Comparison of ENCODE assay signal across 18 cellular contexts in the genomic region with DNA sequence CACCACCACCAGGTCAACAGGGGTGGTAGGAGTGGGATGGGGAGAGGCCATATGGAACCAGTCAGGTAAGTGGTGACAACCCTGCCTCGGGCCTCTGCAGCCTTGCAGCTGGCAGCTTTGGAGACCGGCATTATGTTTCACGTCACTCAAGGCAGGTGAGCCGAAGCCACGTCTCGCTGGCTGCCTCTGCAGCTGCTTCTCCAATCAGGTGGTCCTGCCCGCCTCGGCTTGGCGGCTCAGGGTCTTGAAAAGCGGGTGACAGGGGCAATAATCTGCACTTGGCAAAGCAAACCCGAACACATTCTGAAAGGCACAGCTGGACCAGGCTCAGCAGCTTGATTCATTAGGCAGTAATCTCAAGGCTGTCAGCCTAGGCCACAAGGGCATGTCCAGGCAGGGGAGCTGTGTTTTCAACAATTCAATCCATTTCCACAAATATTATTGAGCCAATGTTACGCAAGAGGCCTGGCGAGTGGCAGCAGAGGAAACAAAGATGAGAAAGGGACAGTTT.
DNase-seq lines count a peak whose midpoint lies in the region; ATAC-seq and TF ChIP-seq lines count a peak whose summit lies in the region.
"Had no signal": no experiment of that assay in that cellular context is flagged by ENCODE, and none has a peak within 500 bp of the region (broad histone marks: within the 10 kb centered on the region; RNA-seq: fewer than 3 reads in every experiment).

No MANE protein-coding gene starts in this region.

- H3K27me3 Mint-ChIP-seq in glutamatergic neuron (ENCODE audit: unreplicated experiment), result peaks cover 6% of the 10 kb centered on the region

- H3K27ac ChIP-seq in SJCRH30, result peak overlapping the region; percentile 99
- peak overlapping the region; percentile 14 for H3K27ac ChIP-seq in smooth muscle cell (ENCODE audit: low read depth)
- H3K27ac ChIP-seq: coronary artery, GM23248 had no signal

- H3K27me3 ChIP-seq in SJCRH30, result no peaks in the 10 kb centered on the region
- no peaks in the 10 kb centered on the region for H3K27me3 ChIP-seq in smooth muscle cell (ENCODE audit: low read depth)

- no peak overlapping the region for H3K4me2 ChIP-seq in smooth muscle cell

- no peak overlapping the region for H2AFZ ChIP-seq in smooth muscle cell (ENCODE audit: low read depth)
- H2AFZ ChIP-seq: GM23248 had no signal

- peaks cover 79% of the 10 kb centered on the region for H3K4me1 ChIP-seq in SJCRH30
- peaks cover under 1% of the 10 kb centered on the region for H3K4me1 ChIP-seq in smooth muscle cell (ENCODE audit: low read depth)
- H3K4me1 ChIP-seq: Caco-2 had no signal

- DNase-seq in Right ventricle myocardium inferior (ENCODE audit: missing footprints) (peak; percentile 79), cardiac septum (ENCODE audit: low spot score) (no peak), SJCRH30 (peak; percentile 90 to 95), glutamatergic neuron (no peak), smooth muscle cell (lab: John Stamatoyannopoulos, UW; ENCODE audit: unreplicated experiment) (no peak), T1000 (lab: John Stamatoyannopoulos, UW) (no peak)
- DNase-seq: activated CD4-positive, alpha-beta T cell treated with anti-CD3 and anti-CD28 coated beads, Interleukin-2, amount 10 ng/mL, durations not matched to agents 7 days and 5 days; amniotic stem cell; Caco-2; GM23248; mesenchymal stem cell; RPMI8226; stimulated activated CD4-positive, alpha-beta T cell treated with anti-CD3 and anti-CD28 coated beads, Interleukin-12 subunit alpha, Interleukin-12 subunit beta, amount 100 ng/mL, for 4 hours had no signal

- peak overlapping the region; percentile 33 for H3K27ac Mint-ChIP-seq in glutamatergic neuron (ENCODE audit: unreplicated experiment)
- H3K27ac Mint-ChIP-seq: activated CD4-positive, alpha-beta T cell treated with anti-CD3 and anti-CD28 coated beads, Interleukin-2, amount 10 ng/mL, durations not matched to agents 7 days and 5 days; activated T-helper 1 cell treated with anti-CD3 and anti-CD28 coated beads, Interleukin-12 subunit alpha, Interleukin-12 subunit beta, Interleukin-2, Interleukin-4 antibody, amounts not matched to agents 30 ng/mL and 10 ng/mL and 1 ng/mL, durations not matched to agents 14 hours and 24 hours and 36 hours; T-helper 2 cell treated with Interferon-gamma antibody and Interleukin-4, amounts not matched to agents 5 μg/mL and 100 μg/mL, for 36 hours had no signal

- intact Hi-C loops in Right ventricle myocardium inferior (cut with DNase I), result no loop called here
- intact Hi-C loops in cardiac septum (cut with DNase I), result no loop called here

- no peaks in the 10 kb centered on the region for H4K20me1 ChIP-seq in smooth muscle cell (ENCODE audit: low read depth)

- no peak overlapping the region for H3K9ac ChIP-seq in smooth muscle cell (ENCODE audit: low read depth)
- H3K9ac ChIP-seq: GM23248 had no signal

- H3K9me3 Mint-ChIP-seq in glutamatergic neuron (ENCODE audit: unreplicated experiment), result peaks cover 2% of the 10 kb centered on the region
- H3K9me3 Mint-ChIP-seq: activated CD4-positive, alpha-beta T cell treated with anti-CD3 and anti-CD28 coated beads, Interleukin-2, amount 10 ng/mL, durations not matched to agents 7 days and 5 days; activated T-helper 1 cell treated with anti-CD3 and anti-CD28 coated beads, Interleukin-12 subunit alpha, Interleukin-12 subunit beta, Interleukin-2, Interleukin-4 antibody, amounts not matched to agents 30 ng/mL and 10 ng/mL and 1 ng/mL, durations not matched to agents 14 hours and 24 hours and 36 hours; T-helper 2 cell treated with Interferon-gamma antibody and Interleukin-4, amounts not matched to agents 5 μg/mL and 100 μg/mL, for 36 hours had no signal

- TF ChIP-seq CTCF in glutamatergic neuron (IDR thresholded peaks at IDR 0.05; ENCODE audit: partially characterized antibody, unreplicated experiment), result no peak
- no peak for TF ChIP-seq CTCF in smooth muscle cell (IDR thresholded peaks at IDR 0.05; ENCODE audit: borderline replicate concordance, insufficient read depth, poor library complexity, severe bottlenecking)

- no peak overlapping the region for H3K4me3 ChIP-seq in SJCRH30
- H3K4me3 ChIP-seq in smooth muscle cell, result no peak overlapping the region
- H3K4me3 ChIP-seq: coronary artery, GM23248 had no signal

- ATAC-seq in Right ventricle myocardium inferior (peak; percentile 85), HG03108 (IDR thresholded peaks at IDR 0.05; ENCODE audit: unreplicated experiment) (no peak), HG03280 (IDR thresholded peaks at IDR 0.05; ENCODE audit: unreplicated experiment) (no peak)

- H3K4me3 Mint-ChIP-seq in glutamatergic neuron (ENCODE audit: unreplicated experiment), result no peak overlapping the region
- H3K4me3 Mint-ChIP-seq: activated CD4-positive, alpha-beta T cell treated with anti-CD3 and anti-CD28 coated beads, Interleukin-2, amount 10 ng/mL, durations not matched to agents 7 days and 5 days; activated T-helper 1 cell treated with anti-CD3 and anti-CD28 coated beads, Interleukin-12 subunit alpha, Interleukin-12 subunit beta, Interleukin-2, Interleukin-4 antibody, amounts not matched to agents 30 ng/mL and 10 ng/mL and 1 ng/mL, durations not matched to agents 14 hours and 24 hours and 36 hours; T-helper 2 cell treated with Interferon-gamma antibody and Interleukin-4, amounts not matched to agents 5 μg/mL and 100 μg/mL, for 36 hours had no signal

- H3K4me1 Mint-ChIP-seq in glutamatergic neuron (ENCODE audit: low read depth, unreplicated experiment), result peaks cover 34% of the 10 kb centered on the region
- H3K4me1 Mint-ChIP-seq: activated CD4-positive, alpha-beta T cell treated with anti-CD3 and anti-CD28 coated beads, Interleukin-2, amount 10 ng/mL, durations not matched to agents 7 days and 5 days had no signal

- H3K36me3 ChIP-seq in SJCRH30, result no peaks in the 10 kb centered on the region
- H3K36me3 ChIP-seq in smooth muscle cell (ENCODE audit: low read depth), result no peaks in the 10 kb centered on the region

- 75% methylated on average over 13 of the region's 13 CpGs for whole genome bisulfite sequencing in smooth muscle cell (ENCODE audit: low lambda C conversion rate)

- peaks cover 4% of the 10 kb centered on the region for H3F3A ChIP-seq in smooth muscle cell (ENCODE audit: low read depth)

- no peaks in the 10 kb centered on the region for H3K9me3 ChIP-seq in SJCRH30 (replicated peaks)
- no peaks in the 10 kb centered on the region for H3K9me3 ChIP-seq in smooth muscle cell (replicated peaks; ENCODE audit: low read depth)
- H3K9me3 ChIP-seq: Caco-2 had no signal

- no peaks in the 10 kb centered on the region for H3K79me2 ChIP-seq in smooth muscle cell (ENCODE audit: low read depth)

- peaks cover 10% of the 10 kb centered on the region for H3K36me3 Mint-ChIP-seq in glutamatergic neuron (ENCODE audit: unreplicated experiment)

Comparison
In these comparisons a context has a peak if more than half of its experiments do, and no peak if none do; other contexts are left out.
1. DNase-seq: peak in Right ventricle myocardium inferior (single experiment) and SJCRH30 (2 of 2); none in cardiac septum (single experiment), glutamatergic neuron (single experiment), smooth muscle cell (single experiment) and T1000 (single experiment).